ENCODE assay signal across 16 cellular contexts in genomic region chr17:279356-279755, GRCh38.
"Had no signal": no experiment of that assay in that cellular context is flagged by ENCODE, and none has a peak within 500 bp of the region (broad histone marks: within the 10 kb centered on the region; RNA-seq: fewer than 3 reads in every experiment).

No MANE protein-coding gene starts in this region.

- DNase-seq: activated B cell treated with CpG ODN at 0.5 μM for 24 hours; activated CD4-positive, alpha-beta T cell treated with anti-CD3 and anti-CD28 coated beads, Interleukin-2, amount 10 ng/mL, durations not matched to agents 24 days and 14 days; activated T-cell treated with anti-CD3 and anti-CD28 coated beads for 4 hours; central memory CD4-positive, alpha-beta T cell; effector CD8-positive, alpha-beta T cell; erythroblast; mesenchymal stem cell; stimulated activated CD4-positive, alpha-beta T cell treated with anti-CD3 and anti-CD28 coated beads, Interleukin-1b, Interleukin-23, amount 100 ng/mL, for 48 hours; stimulated activated naive CD4-positive, alpha-beta T cell; substantia nigra; trophoblast cell had no signal

- H3K4me3 Mint-ChIP-seq: activated B cell treated with CpG ODN at 0.5 μM for 24 hours; activated CD4-positive, alpha-beta T cell treated with anti-CD3 and anti-CD28 coated beads, Interleukin-2, amount 10 ng/mL, durations not matched to agents 24 days and 14 days; activated naive CD4-positive, alpha-beta T cell treated with anti-CD3 and anti-CD28 coated beads, Interleukin-2, amount 10 ng/mL, durations not matched to agents 7 days and 5 days; T-helper 1 cell treated with Interleukin-12 subunit alpha and Interleukin-12 subunit beta and Interleukin-4 antibody, amounts not matched to agents 30 μg/mL and 1 μg/mL, for 36 hours had no signal

- H3K36me3 Mint-ChIP-seq: activated naive CD4-positive, alpha-beta T cell treated with anti-CD3 and anti-CD28 coated beads, Interleukin-2, amount 10 ng/mL, durations not matched to agents 7 days and 5 days had no signal

- H3K9me3 Mint-ChIP-seq: activated B cell treated with CpG ODN at 0.5 μM for 24 hours; activated CD4-positive, alpha-beta T cell treated with anti-CD3 and anti-CD28 coated beads, Interleukin-2, amount 10 ng/mL, durations not matched to agents 24 days and 14 days; activated naive CD4-positive, alpha-beta T cell treated with anti-CD3 and anti-CD28 coated beads, Interleukin-2, amount 10 ng/mL, durations not matched to agents 7 days and 5 days; activated T-helper 2 cell treated with anti-CD3 and anti-CD28 coated beads, Interferon-gamma antibody, Interleukin-2, Interleukin-4, amounts not matched to agents 10 μg/mL and 5 μg/mL and 100 μg/mL, durations not matched to agents 14 hours and 24 hours and 36 hours; T-helper 1 cell treated with Interleukin-12 subunit alpha and Interleukin-12 subunit beta and Interleukin-4 antibody, amounts not matched to agents 30 μg/mL and 1 μg/mL, for 36 hours had no signal

- ATAC-seq: SK-N-SH treated with all-trans-retinoic acid at 6 μM for 48 hours had no signal

- H3K27me3 Mint-ChIP-seq: activated B cell treated with CpG ODN at 0.5 μM for 24 hours; activated CD4-positive, alpha-beta T cell treated with anti-CD3 and anti-CD28 coated beads, Interleukin-2, amount 10 ng/mL, durations not matched to agents 24 days and 14 days; activated naive CD4-positive, alpha-beta T cell treated with anti-CD3 and anti-CD28 coated beads, Interleukin-2, amount 10 ng/mL, durations not matched to agents 7 days and 5 days had no signal

- H3K4me1 Mint-ChIP-seq: activated B cell treated with CpG ODN at 0.5 μM for 24 hours; activated CD4-positive, alpha-beta T cell treated with anti-CD3 and anti-CD28 coated beads, Interleukin-2, amount 10 ng/mL, durations not matched to agents 24 days and 14 days; activated naive CD4-positive, alpha-beta T cell treated with anti-CD3 and anti-CD28 coated beads, Interleukin-2, amount 10 ng/mL, durations not matched to agents 7 days and 5 days had no signal

- H3K4me3 ChIP-seq: coronary artery had no signal

- H3K27ac Mint-ChIP-seq: activated B cell treated with CpG ODN at 0.5 μM for 24 hours; activated CD4-positive, alpha-beta T cell treated with anti-CD3 and anti-CD28 coated beads, Interleukin-2, amount 10 ng/mL, durations not matched to agents 24 days and 14 days; activated naive CD4-positive, alpha-beta T cell treated with anti-CD3 and anti-CD28 coated beads, Interleukin-2, amount 10 ng/mL, durations not matched to agents 7 days and 5 days; activated T-helper 2 cell treated with anti-CD3 and anti-CD28 coated beads, Interferon-gamma antibody, Interleukin-2, Interleukin-4, amounts not matched to agents 10 μg/mL and 5 μg/mL and 100 μg/mL, durations not matched to agents 14 hours and 24 hours and 36 hours; T-helper 1 cell treated with Interleukin-12 subunit alpha and Interleukin-12 subunit beta and Interleukin-4 antibody, amounts not matched to agents 30 μg/mL and 1 μg/mL, for 36 hours had no signal
